ENCODE assay signal across 10 cellular contexts in the genomic region with DNA sequence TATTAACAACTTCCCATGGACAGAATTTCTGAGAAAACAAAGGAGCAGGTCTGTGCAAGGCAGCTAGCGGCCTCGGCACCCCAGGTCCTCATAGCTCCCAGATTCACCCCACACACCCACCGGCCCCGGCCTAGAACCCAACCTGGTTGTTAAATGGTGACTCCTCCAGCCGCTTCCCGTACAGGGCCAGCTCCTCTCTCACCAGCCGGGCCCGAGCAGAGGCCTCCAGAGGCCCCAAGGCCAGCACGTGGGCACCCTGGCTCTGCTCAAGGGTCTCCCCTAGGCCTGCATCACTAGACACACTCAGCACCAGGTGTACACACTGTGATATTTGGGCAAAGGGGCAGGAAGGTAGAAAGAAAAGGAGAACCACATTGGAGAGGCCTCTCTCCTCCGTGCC. TPM values are rescaled to one million over a fixed set of nuclear protein-coding genes. Genes with fewer than 3 reads are reported as not detected.
"Had no signal": no experiment of that assay in that cellular context is flagged by ENCODE, and none has a peak within 500 bp of the region (broad histone marks: within the 10 kb centered on the region; RNA-seq: fewer than 3 reads in every experiment).

No MANE protein-coding gene starts in this region.

- FAIRE-seq: H1, H54, K562 had no signal

- ATAC-seq: GM23338, HCT116, K562 had no signal

- DNase-seq: H9, HFFc6, IMR-90 had no signal

- H3K27ac ChIP-seq: HL-60 had no signal

- H3K4me3 Mint-ChIP-seq: GM23338, H9, HFFc6 had no signal

- H3K4me3 ChIP-seq: GM23338, K562 had no signal

- H3K27ac Mint-ChIP-seq: GM23338, HFFc6 had no signal

- H3K9me3 Mint-ChIP-seq: GM23338, H9, HFFc6 had no signal

RNA-seq across cellular contexts. Expression of gene KLHL33, which starts 52.9 kb away (rescaled TPM):
- total RNA-seq: HT1080 had no signal
